ENCODE assay signal across 8 cellular contexts in genomic region chr2:160109939-160110673, GRCh38. TPM values are rescaled to one million over a fixed set of nuclear protein-coding genes. Genes with fewer than 3 reads are reported as not detected.
DNase-seq lines count a peak whose midpoint lies in the region; ATAC-seq and TF ChIP-seq lines count a peak whose summit lies in the region.

No MANE protein-coding gene starts in this region.

- no peaks in the 10 kb centered on the region for H3K9me3 ChIP-seq in neutrophil
- no peaks in the 10 kb centered on the region for H3K9me3 ChIP-seq in upper lobe of left lung

- H3K4me1 ChIP-seq in neutrophil (ENCODE audit: control insufficient read depth in 1 of 2, insufficient read depth in 1 of 2, low read depth in 1 of 2, low read length in 1 of 2) (no peaks in the 10 kb centered on the region), upper lobe of left lung (no peaks in the 10 kb centered on the region)

- H3K4me3 ChIP-seq in neutrophil (ENCODE audit: low read depth in 1 of 2, low read length in 1 of 2) (no peak overlapping the region), upper lobe of left lung (no peak overlapping the region)

- H3K36me3 ChIP-seq in neutrophil (no peaks in the 10 kb centered on the region), upper lobe of left lung (peaks cover 0 to 3% (median 0%) of the 10 kb centered on the region in 4 donors)

- H3K4me3 Mint-ChIP-seq in activated T-cell treated with anti-CD3 and anti-CD28 coated beads, Interleukin-2, amount 50 U/mL, for 4 hours, result no peak overlapping the region

- H3K4me1 Mint-ChIP-seq in activated T-cell treated with anti-CD3 and anti-CD28 coated beads, Interleukin-2, amount 50 U/mL, for 4 hours (ENCODE audit: low read depth), result no peaks in the 10 kb centered on the region

- no peaks in the 10 kb centered on the region for H3K36me3 Mint-ChIP-seq in activated T-cell treated with anti-CD3 and anti-CD28 coated beads, Interleukin-2, amount 50 U/mL, for 4 hours (ENCODE audit: insufficient read depth)

- H3K27me3 Mint-ChIP-seq in activated T-cell treated with anti-CD3 and anti-CD28 coated beads, Interleukin-2, amount 50 U/mL, for 4 hours (ENCODE audit: low read depth), result peaks cover 28% of the 10 kb centered on the region

- no peaks in the 10 kb centered on the region for H3K9me3 Mint-ChIP-seq in activated T-cell treated with anti-CD3 and anti-CD28 coated beads, Interleukin-2, amount 50 U/mL, for 4 hours

- no peak for TF ChIP-seq POLR2A in upper lobe of left lung (IDR thresholded peaks at IDR 0.05)

- 39 to 50% methylated on average over 8 of the region's 8 CpGs for whole genome bisulfite sequencing in upper lobe of left lung, 2 donors

- ATAC-seq in GM21360 (IDR thresholded peaks at IDR 0.05; ENCODE audit: unreplicated experiment) (peak; percentile 81), upper lobe of left lung (ENCODE audit: low FRiP score in 2 of 2) (peak; percentile 75 to 92)
- peak; percentile 65 to 74 for ATAC-seq in activated T-cell treated with anti-CD3 and anti-CD28 coated beads, Interleukin-2, amount 50 U/mL, for 4 hours

- H3K27me3 ChIP-seq in neutrophil (no peaks in the 10 kb centered on the region), upper lobe of left lung (no peaks in the 10 kb centered on the region)

- H3K27ac ChIP-seq in neutrophil, result no peak overlapping the region
- no peak overlapping the region for H3K27ac ChIP-seq in upper lobe of left lung

- no peak for TF ChIP-seq EP300 in upper lobe of left lung (IDR thresholded peaks at IDR 0.05)

- DNase-seq in DMS153 treated with DMSO at 0.1 percent for 48 hours (lab: John Stamatoyannopoulos, UW; ENCODE audit: unreplicated experiment) (peak; percentile 43), HS-27A (ENCODE audit: low read depth) (peak; percentile 30), NOMO-1 treated with dmso at 0.1 percent for 144 hours (lab: John Stamatoyannopoulos, UW; ENCODE audit: unreplicated experiment) (peak; percentile 16), fibroblast of peridontal ligament (ENCODE audit: extremely low read depth) (peak; percentile 91), upper lobe of left lung (peak in 1 of 2 donors; percentile 63)
- DNase-seq in activated T-cell treated with anti-CD3 and anti-CD28 coated beads, Interleukin-2, amount 50 U/mL, for 4 hours, result peak; percentile 28

- peak; percentile 27 for TF ChIP-seq CTCF in neutrophil (IDR thresholded peaks at IDR 0.05)
- peak; percentile 53 to 77 (median 58) for TF ChIP-seq CTCF in upper lobe of left lung (IDR thresholded peaks at IDR 0.05)

RNA-seq across cellular contexts. Expression of gene PLA2R1, which starts 47.7 kb away (rescaled TPM):
- under 1 TPM in 2 of 3 donors, not detected in 1; 0.03 to 0.05 TPM for total RNA-seq in activated T-cell treated with anti-CD3 and anti-CD28 coated beads, Interleukin-2, amount 50 U/mL, for 4 hours
- 10 to 100 TPM in 2 of 6 donors, 1 to 10 TPM in 4; 3.0 to 11.0 (median 5.9) TPM for total RNA-seq in upper lobe of left lung
